ENCODE assay signal across 11 cellular contexts in genomic region chr1:224378855-224379631, GRCh38. TPM values are rescaled to one million over a fixed set of nuclear protein-coding genes. Genes with fewer than 3 reads are reported as not detected.
DNase-seq lines count a peak whose midpoint lies in the region; ATAC-seq and TF ChIP-seq lines count a peak whose summit lies in the region.
"Had no signal": no experiment of that assay in that cellular context is flagged by ENCODE, and none has a peak within 500 bp of the region (broad histone marks: within the 10 kb centered on the region; RNA-seq: fewer than 3 reads in every experiment).

No MANE protein-coding gene starts in this region.

- no peaks in the 10 kb centered on the region for H3K27me3 ChIP-seq in psoas muscle (ENCODE audit: insufficient read depth in 3 of 3, low read length in 2 of 3)
- no peaks in the 10 kb centered on the region for H3K27me3 ChIP-seq in body of pancreas
- H3K27me3 ChIP-seq: gastroesophageal sphincter had no signal

- no peak overlapping the region for H3K4me3 ChIP-seq in psoas muscle
- H3K4me3 ChIP-seq in body of pancreas: no peak overlapping the region
- H3K4me3 ChIP-seq: gastroesophageal sphincter had no signal

- H3K4me1 ChIP-seq in psoas muscle: peaks cover 29% of the 10 kb centered on the region
- H3K4me1 ChIP-seq in body of pancreas: no peaks in the 10 kb centered on the region

- peak overlapping the region; percentile 38 for H3K27ac ChIP-seq in psoas muscle
- peak overlapping the region in 1 of 4 donors; percentile 27 for H3K27ac ChIP-seq in body of pancreas

- peaks cover 67% of the 10 kb centered on the region for H3K36me3 Mint-ChIP-seq in activated CD4-positive, alpha-beta T cell treated with anti-CD3 and anti-CD28 coated beads, Interleukin-2, amount 10 ng/mL, durations not matched to agents 24 days and 14 days (ENCODE audit: low read depth)
- peaks cover 60% of the 10 kb centered on the region for H3K36me3 Mint-ChIP-seq in activated CD4-positive, alpha-beta T cell treated with anti-CD3 and anti-CD28 coated beads for 36 hours (ENCODE audit: low read depth)
- H3K36me3 Mint-ChIP-seq in T-cell: peaks cover 39% of the 10 kb centered on the region

- WGBS in psoas muscle, 3 donors: 78 to 93% (median 80%) methylated on average over 7 of the region's 7 CpGs
- 87 to 90% methylated on average over 7 of the region's 7 CpGs for WGBS in body of pancreas, 2 donors

- CTCF ChIA-PET in activated CD4-positive, alpha-beta T cell treated with anti-CD3 and anti-CD28 coated beads for 36 hours (lab: Charles Lee): interaction anchor here (0.7 to 3.6 kb wide), 4 partner anchors 7 to 78 kb away, joined by 3 to 18 read pairs (median 4); no protein-coding TSS in a partner anchor
- CTCF ChIA-PET in T-cell (lab: Charles Lee): interaction anchor here (0.5 kb wide), 2 partner anchors 30 to 75 kb away, joined by 3 to 4 read pairs; no protein-coding TSS in a partner anchor

- DNase-seq in activated CD4-positive, alpha-beta T cell treated with anti-CD3 and anti-CD28 coated beads, Interleukin-2, amount 10 ng/mL, durations not matched to agents 24 days and 14 days: peak; percentile 56
- no peak for DNase-seq in activated CD4-positive, alpha-beta T cell treated with anti-CD3 and anti-CD28 coated beads for 36 hours
- no peak for DNase-seq in T-cell
- no peak for DNase-seq in psoas muscle
- no peak for DNase-seq in NCI-H226
- DNase-seq in NCI-H1694 treated with DMSO at 0.1 percent for 48 hours (lab: John Stamatoyannopoulos, UW): no peak
- DNase-seq in body of pancreas: no peak
- DNase-seq: aorta, NCI-H2029 had no signal

- intact Hi-C loops in activated CD4-positive, alpha-beta T cell treated with anti-CD3 and anti-CD28 coated beads, Interleukin-2, amount 10 ng/mL, durations not matched to agents 24 days and 14 days (cut with micrococcal nuclease): loop anchor here (5.0 kb wide), 2 partner anchors 387 to 547 kb away; no protein-coding TSS in a partner anchor
- intact Hi-C loops in activated CD4-positive, alpha-beta T cell treated with anti-CD3 and anti-CD28 coated beads for 36 hours (cut with DNase I, micrococcal nuclease): loop anchor here in 1 of 2 experiments (2.0 kb wide), 1 partner anchor 56 kb away; the partner anchor contains the start of gene WDR26
- intact Hi-C loops in psoas muscle (cut with DNase I): no loop called here
- intact Hi-C loops in body of pancreas (cut with DNase I): no loop called here

- H3K9me3 ChIP-seq in psoas muscle (no peaks in the 10 kb centered on the region), body of pancreas (no peaks in the 10 kb centered on the region)
- H3K9me3 ChIP-seq: gastroesophageal sphincter had no signal

- H3K27me3 Mint-ChIP-seq in activated CD4-positive, alpha-beta T cell treated with anti-CD3 and anti-CD28 coated beads, Interleukin-2, amount 10 ng/mL, durations not matched to agents 24 days and 14 days: no peaks in the 10 kb centered on the region
- H3K27me3 Mint-ChIP-seq in activated CD4-positive, alpha-beta T cell treated with anti-CD3 and anti-CD28 coated beads for 36 hours: no peaks in the 10 kb centered on the region
- no peaks in the 10 kb centered on the region for H3K27me3 Mint-ChIP-seq in T-cell

- peak overlapping the region; percentile 82 for H3K27ac Mint-ChIP-seq in activated CD4-positive, alpha-beta T cell treated with anti-CD3 and anti-CD28 coated beads, Interleukin-2, amount 10 ng/mL, durations not matched to agents 24 days and 14 days
- H3K27ac Mint-ChIP-seq in activated CD4-positive, alpha-beta T cell treated with anti-CD3 and anti-CD28 coated beads for 36 hours: no peak overlapping the region
- H3K27ac Mint-ChIP-seq in T-cell: peak overlapping the region; percentile 84 to 91

- TF ChIP-seq CTCF in psoas muscle (IDR thresholded peaks at IDR 0.05): no peak
- TF ChIP-seq CTCF in body of pancreas (IDR thresholded peaks at IDR 0.05): no peak

- H3K36me3 ChIP-seq in psoas muscle (ENCODE audit: insufficient read depth in 1 of 2, low read depth in 1 of 2): peaks cover 0 to 28% of the 10 kb centered on the region in 2 donors
- H3K36me3 ChIP-seq in body of pancreas (replicated peaks in 1 of 2; ENCODE audit: insufficient read depth in 1 of 2, low read depth in 2 of 2): peaks cover 0 to 9% of the 10 kb centered on the region in 2 donors

- H3K4me3 Mint-ChIP-seq in activated CD4-positive, alpha-beta T cell treated with anti-CD3 and anti-CD28 coated beads, Interleukin-2, amount 10 ng/mL, durations not matched to agents 24 days and 14 days: peak overlapping the region; percentile 80
- no peak overlapping the region for H3K4me3 Mint-ChIP-seq in activated CD4-positive, alpha-beta T cell treated with anti-CD3 and anti-CD28 coated beads for 36 hours
- H3K4me3 Mint-ChIP-seq in T-cell: peak overlapping the region; percentile 14 to 78 (median 55)

- no peak for ATAC-seq in activated CD4-positive, alpha-beta T cell treated with anti-CD3 and anti-CD28 coated beads for 36 hours
- ATAC-seq in HG02759 (IDR thresholded peaks at IDR 0.05; ENCODE audit: unreplicated experiment) (peak; percentile 40), T-cell (replicated peaks in 1 of 4) (no peak), psoas muscle (no peak), body of pancreas (no peak)
- ATAC-seq: gastroesophageal sphincter had no signal

- no peak for TF ChIP-seq POLR2A in body of pancreas (IDR thresholded peaks at IDR 0.05)

- peaks cover 2% of the 10 kb centered on the region for H3K9me3 Mint-ChIP-seq in activated CD4-positive, alpha-beta T cell treated with anti-CD3 and anti-CD28 coated beads, Interleukin-2, amount 10 ng/mL, durations not matched to agents 24 days and 14 days
- H3K9me3 Mint-ChIP-seq in activated CD4-positive, alpha-beta T cell treated with anti-CD3 and anti-CD28 coated beads for 36 hours (ENCODE audit: low read depth): no peaks in the 10 kb centered on the region
- H3K9me3 Mint-ChIP-seq in T-cell: no peaks in the 10 kb centered on the region

- peaks cover 79% of the 10 kb centered on the region for H3K4me1 Mint-ChIP-seq in activated CD4-positive, alpha-beta T cell treated with anti-CD3 and anti-CD28 coated beads, Interleukin-2, amount 10 ng/mL, durations not matched to agents 24 days and 14 days
- H3K4me1 Mint-ChIP-seq in activated CD4-positive, alpha-beta T cell treated with anti-CD3 and anti-CD28 coated beads for 36 hours: peaks cover 86% of the 10 kb centered on the region
- H3K4me1 Mint-ChIP-seq in T-cell: peaks cover 90 to 93% (median 91%) of the 10 kb centered on the region in 3 donors

- POLR2A ChIA-PET in activated CD4-positive, alpha-beta T cell treated with anti-CD3 and anti-CD28 coated beads for 36 hours (lab: Charles Lee): interaction anchor here (1.0 kb wide), 1 partner anchor 11 kb away, joined by 4 read pairs; no protein-coding TSS in a partner anchor
- POLR2A ChIA-PET in T-cell (lab: Charles Lee): interaction anchor here in 1 of 2 donors (2.0 kb wide), 1 partner anchor 10 kb away, joined by 4 read pairs; no protein-coding TSS in a partner anchor

RNA-seq across cellular contexts. Expression of gene CNIH4, which starts 22.4 kb away (rescaled TPM):
- 77.2 and 78.1 TPM in 2 replicates for total RNA-seq in activated CD4-positive, alpha-beta T cell treated with anti-CD3 and anti-CD28 coated beads, Interleukin-2, amount 10 ng/mL, durations not matched to agents 24 days and 14 days
- total RNA-seq in activated CD4-positive, alpha-beta T cell treated with anti-CD3 and anti-CD28 coated beads for 36 hours: 10 to 100 TPM; 29.9 to 49.6 TPM
- total RNA-seq in T-cell (10 to 100 TPM; 25.9 to 40.9 (median 38.8) TPM), psoas muscle (10 to 100 TPM; 29.7 to 38.4 (median 34.3) TPM), body of pancreas (10 to 100 TPM; 15.0 to 35.3 TPM)
- polyA plus RNA-seq in psoas muscle: 100 to 1,000 TPM in 1 of 3 donors, 10 to 100 TPM in 2; 42.5 to 103 (median 48.2) TPM

RNA-seq across cellular contexts. Expression of gene NVL, which starts 49.1 kb away (rescaled TPM):
- total RNA-seq in activated CD4-positive, alpha-beta T cell treated with anti-CD3 and anti-CD28 coated beads, Interleukin-2, amount 10 ng/mL, durations not matched to agents 24 days and 14 days: 41.4 and 52.4 TPM in 2 replicates
- total RNA-seq in activated CD4-positive, alpha-beta T cell treated with anti-CD3 and anti-CD28 coated beads for 36 hours: 10 to 100 TPM; 34.2 to 44.1 TPM
- total RNA-seq in T-cell (10 to 100 TPM; 32.5 to 42.0 (median 37.6) TPM), psoas muscle (10 to 100 TPM in 1 of 4 donors, 1 to 10 TPM in 3; 6.3 to 11.0 (median 8.1) TPM), body of pancreas (10 to 100 TPM; 24.6 to 31.0 TPM)
- 1 to 10 TPM; 7.0 to 10.0 (median 8.2) TPM for polyA plus RNA-seq in psoas muscle

RNA-seq across cellular contexts. Expression of gene WDR26, which starts 55.6 kb away (rescaled TPM):
- 81.0 and 90.9 TPM in 2 replicates for total RNA-seq in activated CD4-positive, alpha-beta T cell treated with anti-CD3 and anti-CD28 coated beads, Interleukin-2, amount 10 ng/mL, durations not matched to agents 24 days and 14 days
- total RNA-seq in activated CD4-positive, alpha-beta T cell treated with anti-CD3 and anti-CD28 coated beads for 36 hours: 10 to 100 TPM; 74.0 to 75.6 TPM
- 100 to 1,000 TPM in 2 of 5 donors, 10 to 100 TPM in 3; 90.7 to 166 (median 96.3) TPM for total RNA-seq in T-cell
- total RNA-seq in psoas muscle: 100 to 1,000 TPM in 3 of 4 donors, 10 to 100 TPM in 1; 82.4 to 114 (median 107) TPM
- 10 to 100 TPM; 29.1 to 68.0 (median 35.2) TPM for polyA plus RNA-seq in psoas muscle
- 10 to 100 TPM; 29.3 to 49.3 TPM for total RNA-seq in body of pancreas
